8 cellular contexts compared by ENCODE assay signal in genomic region chr4:85725727-85726170, GRCh38.
DNase-seq lines count a peak whose midpoint lies in the region; ATAC-seq and TF ChIP-seq lines count a peak whose summit lies in the region.

No MANE protein-coding gene starts in this region.

- H3K4me1 Mint-ChIP-seq in activated CD8-positive, alpha-beta memory T cell treated with anti-CD3 and anti-CD28 coated beads, Interleukin-2, amount 10 ng/mL, durations not matched to agents 7 days and 5 days: no peaks in the 10 kb centered on the region

- no peaks in the 10 kb centered on the region for H3K27me3 ChIP-seq in right atrium auricular region

- peaks cover 0 to 40% of the 10 kb centered on the region in 2 donors for H3K4me1 ChIP-seq in right atrium auricular region

- H3K36me3 Mint-ChIP-seq in activated CD8-positive, alpha-beta memory T cell treated with anti-CD3 and anti-CD28 coated beads, Interleukin-2, amount 10 ng/mL, durations not matched to agents 7 days and 5 days: no peaks in the 10 kb centered on the region

- no peak for TF ChIP-seq CTCF in right atrium auricular region (IDR thresholded peaks at IDR 0.05)

- no peak overlapping the region for H3K4me3 Mint-ChIP-seq in activated CD8-positive, alpha-beta memory T cell treated with anti-CD3 and anti-CD28 coated beads, Interleukin-2, amount 10 ng/mL, durations not matched to agents 7 days and 5 days

- peak; percentile 92 for DNase-seq in OCI-M1 (lab: John Stamatoyannopoulos, UW)
- peak; percentile 84 for DNase-seq in right atrium auricular region (ENCODE audit: low spot score)
- DNase-seq in stimulated activated CD8-positive, alpha-beta memory T cell treated with anti-CD3 and anti-CD28 coated beads, Interleukin-4, amount 100 ng/mL, for 48 hours: no peak
- no peak for DNase-seq in NCI-H69 (lab: John Stamatoyannopoulos, UW)
- no peak for DNase-seq in activated CD8-positive, alpha-beta memory T cell treated with anti-CD3 and anti-CD28 coated beads, Interleukin-2, amount 10 ng/mL, durations not matched to agents 7 days and 5 days
- DNase-seq in activated effector memory CD4-positive, alpha-beta T cell treated with anti-CD3 and anti-CD28 coated beads, Interleukin-2, amount 50 U/mL, for 16 hours: no peak

- no peaks in the 10 kb centered on the region for H3K9me3 ChIP-seq in right atrium auricular region

- ATAC-seq in GM18858 (IDR thresholded peaks at IDR 0.05; ENCODE audit: unreplicated experiment) (peak; percentile 83), HG02885 (IDR thresholded peaks at IDR 0.05; ENCODE audit: poor library complexity, unreplicated experiment) (peak; percentile 93)
- ATAC-seq in activated CD8-positive, alpha-beta memory T cell treated with anti-CD3 and anti-CD28 coated beads, Interleukin-2, amount 10 ng/mL, durations not matched to agents 7 days and 5 days: no peak

- no peak overlapping the region for H3K4me3 ChIP-seq in right atrium auricular region

- no peaks in the 10 kb centered on the region for H3K27me3 Mint-ChIP-seq in activated CD8-positive, alpha-beta memory T cell treated with anti-CD3 and anti-CD28 coated beads, Interleukin-2, amount 10 ng/mL, durations not matched to agents 7 days and 5 days

- CTCF ChIA-PET in activated CD8-positive, alpha-beta memory T cell treated with anti-CD3 and anti-CD28 coated beads, Interleukin-2, amount 10 ng/mL, durations not matched to agents 7 days and 5 days (lab: Charles Lee): no interaction called here

- H3K9me3 Mint-ChIP-seq in activated CD8-positive, alpha-beta memory T cell treated with anti-CD3 and anti-CD28 coated beads, Interleukin-2, amount 10 ng/mL, durations not matched to agents 7 days and 5 days (ENCODE audit: low read depth): no peaks in the 10 kb centered on the region

- H3K27ac ChIP-seq in right atrium auricular region: peak overlapping the region; percentile 73 to 92

- H3K36me3 ChIP-seq in right atrium auricular region: no peaks in the 10 kb centered on the region

- H3K27ac Mint-ChIP-seq in activated CD8-positive, alpha-beta memory T cell treated with anti-CD3 and anti-CD28 coated beads, Interleukin-2, amount 10 ng/mL, durations not matched to agents 7 days and 5 days: no peak overlapping the region

Comparison
In these comparisons a context has a peak if more than half of its experiments do, and no peak if none do; other contexts are left out.
1. DNase-seq: peak in OCI-M1 (single experiment) and right atrium auricular region (single experiment); none in stimulated activated CD8-positive, alpha-beta memory T cell treated with anti-CD3 and anti-CD28 coated beads, Interleukin-4, amount 100 ng/mL, for 48 hours (single experiment), NCI-H69 (single experiment), activated CD8-positive, alpha-beta memory T cell treated with anti-CD3 and anti-CD28 coated beads, Interleukin-2, amount 10 ng/mL, durations not matched to agents 7 days and 5 days (single experiment) and activated effector memory CD4-positive, alpha-beta T cell treated with anti-CD3 and anti-CD28 coated beads, Interleukin-2, amount 50 U/mL, for 16 hours (single experiment).